In genomic region chr13:27128825-27129627, GRCh38 we compare ENCODE assay signal across 23 cellular contexts. TPM values are rescaled to one million over a fixed set of nuclear protein-coding genes. Genes with fewer than 3 reads are reported as not detected.
A peak's percentile ranks its signal among the peaks of the same experiment; 100 is the strongest.
DNase-seq lines count a peak whose midpoint lies in the region; ATAC-seq and TF ChIP-seq lines count a peak whose summit lies in the region.
"Had no signal": no experiment of that assay in that cellular context is flagged by ENCODE, and none has a peak within 500 bp of the region (broad histone marks: within the 10 kb centered on the region; RNA-seq: fewer than 3 reads in every experiment).

No MANE protein-coding gene starts in this region.

- H3K79me2 ChIP-seq in trophoblast cell (ENCODE audit: control insufficient read depth, insufficient read depth, low read length, poor library complexity) = peaks cover 9% of the 10 kb centered on the region

- no peaks in the 10 kb centered on the region for H3K27me3 Mint-ChIP-seq in activated B cell treated with CpG ODN at 0.5 μM for 24 hours
- H3K27me3 Mint-ChIP-seq in effector memory CD8-positive, alpha-beta T cell = no peaks in the 10 kb centered on the region
- H3K27me3 Mint-ChIP-seq: naive thymus-derived CD4-positive, alpha-beta T cell had no signal

- H4K8ac ChIP-seq in trophoblast cell (ENCODE audit: low read depth, low read length) = no peak overlapping the region

- no peak overlapping the region for H4K12ac ChIP-seq in trophoblast cell (ENCODE audit: low read depth, low read length)

- H3K79me1 ChIP-seq in trophoblast cell (ENCODE audit: low read length) = peaks cover 2% of the 10 kb centered on the region

- H3K18ac ChIP-seq in trophoblast cell (ENCODE audit: low read length) = no peak overlapping the region

- H3K4me1 ChIP-seq in HEK293 (ENCODE audit: control insufficient read depth, insufficient read depth, low read length) (peaks cover 5% of the 10 kb centered on the region; the same call in 1 of the 2 replicates), trophoblast cell (ENCODE audit: control insufficient read depth in 1 of 2, insufficient read depth in 2 of 2, low read length in 2 of 2) (peaks cover 3 to 5% of the 10 kb centered on the region in 2 experiments)
- H3K4me1 ChIP-seq: Caco-2 had no signal

- no peak overlapping the region for H2AFZ ChIP-seq in trophoblast cell (ENCODE audit: insufficient read depth, low read length, poor library complexity)

- CTCF ChIA-PET in BJ (lab: Yijun Ruan, JAX) = interaction anchor here (0.9 to 1.4 kb wide), 2 partner anchors 12 to 117 kb away, joined by 3 to 4 read pairs; no protein-coding TSS in a partner anchor
- CTCF ChIA-PET in HEK293 (lab: Yijun Ruan, JAX) = no interaction called here
- CTCF ChIA-PET in activated B cell treated with CpG ODN at 0.5 μM for 24 hours (lab: Charles Lee) = interaction anchor here (1.2 kb wide), 1 partner anchor 18 kb away, joined by 3 read pairs; no protein-coding TSS in a partner anchor

- H3K4me3 Mint-ChIP-seq in activated B cell treated with CpG ODN at 0.5 μM for 24 hours = no peak overlapping the region
- H3K4me3 Mint-ChIP-seq in effector memory CD8-positive, alpha-beta T cell = no peak overlapping the region

- H3K36me3 ChIP-seq in BJ (ENCODE audit: control insufficient read depth, insufficient read depth, low read length) (no peaks in the 10 kb centered on the region), HEK293 (ENCODE audit: control insufficient read depth in 2 of 2, insufficient read depth in 1 of 2, low read length in 2 of 2) (no peaks in the 10 kb centered on the region), trophoblast cell (ENCODE audit: control insufficient read depth in 1 of 2, insufficient read depth in 2 of 2, low read length in 2 of 2) (peaks cover 4 to 5% of the 10 kb centered on the region in 2 experiments)
- H3K36me3 ChIP-seq: adrenal gland, thoracic aorta had no signal

- peak overlapping the region; percentile 46 for H3K27ac Mint-ChIP-seq in activated B cell treated with CpG ODN at 0.5 μM for 24 hours
- H3K27ac Mint-ChIP-seq in effector memory CD8-positive, alpha-beta T cell = no peak overlapping the region

- no peak overlapping the region for H3K23ac ChIP-seq in trophoblast cell (ENCODE audit: low read length)

- ATAC-seq in activated B cell treated with CpG ODN at 0.5 μM for 24 hours (ENCODE audit: low read depth) = no peak
- ATAC-seq in effector memory CD8-positive, alpha-beta T cell (replicated peaks) = no peak
- ATAC-seq: naive thymus-derived CD4-positive, alpha-beta T cell had no signal

- H2BK5ac ChIP-seq in trophoblast cell (ENCODE audit: low read depth, low read length, poor library complexity) = no peak overlapping the region

- no peak overlapping the region for H3K4me3 ChIP-seq in BJ (ENCODE audit: low read depth, low read length)
- H3K4me3 ChIP-seq in HEK293 (ENCODE audit: low read depth, low read length) = no peak overlapping the region
- no peak overlapping the region for H3K4me3 ChIP-seq in trophoblast cell (ENCODE audit: low read depth, low read length)
- no peak overlapping the region for H3K4me3 ChIP-seq in coronary artery
- H3K4me3 ChIP-seq: adrenal gland, dorsolateral prefrontal cortex had no signal

- POLR2A ChIA-PET in BJ (lab: Charles Lee) (no interaction called here), HEK293 (lab: Yijun Ruan, JAX) (no interaction called here), activated B cell treated with CpG ODN at 0.5 μM for 24 hours (lab: Charles Lee) (interaction anchor here (0.6 to 1.2 kb wide), 3 partner anchors 36 to 69 kb away, joined by 3 to 6 read pairs (median 5); no protein-coding TSS in a partner anchor)

- no peak overlapping the region for H2AK5ac ChIP-seq in trophoblast cell (ENCODE audit: low read length)

- H2BK12ac ChIP-seq in trophoblast cell (ENCODE audit: low read length) = no peak overlapping the region

- peaks cover 19% of the 10 kb centered on the region for H3K36me3 Mint-ChIP-seq in activated B cell treated with CpG ODN at 0.5 μM for 24 hours (ENCODE audit: low read depth)
- H3K36me3 Mint-ChIP-seq in effector memory CD8-positive, alpha-beta T cell (ENCODE audit: insufficient read depth) = peaks cover 10% of the 10 kb centered on the region

- peaks cover 85% of the 10 kb centered on the region for H3K4me1 Mint-ChIP-seq in activated B cell treated with CpG ODN at 0.5 μM for 24 hours
- H3K4me1 Mint-ChIP-seq in effector memory CD8-positive, alpha-beta T cell (ENCODE audit: low read depth in 2 of 2) = peaks cover 53 to 78% of the 10 kb centered on the region in 2 donors

- intact Hi-C loops in activated B cell treated with CpG ODN at 0.5 μM for 24 hours (cut with micrococcal nuclease) = no loop called here

- H3K4me2 ChIP-seq in trophoblast cell (ENCODE audit: low read length) = no peak overlapping the region

- no peak overlapping the region for H3K14ac ChIP-seq in trophoblast cell (ENCODE audit: low read length)

- no peaks in the 10 kb centered on the region for H3K27me3 ChIP-seq in BJ (ENCODE audit: control insufficient read depth, insufficient read depth, low read length)
- H3K27me3 ChIP-seq in trophoblast cell (ENCODE audit: insufficient read depth, low read length) = no peaks in the 10 kb centered on the region
- H3K27me3 ChIP-seq: adrenal gland, dorsolateral prefrontal cortex had no signal

- H3K9me3 ChIP-seq in HEK293 (ENCODE audit: control insufficient read depth, insufficient read depth, low read depth, low read length) = no peaks in the 10 kb centered on the region
- peaks cover 5% of the 10 kb centered on the region for H3K9me3 ChIP-seq in trophoblast cell (ENCODE audit: insufficient read depth, low read depth, low read length)
- H3K9me3 ChIP-seq: adrenal gland, thoracic aorta had no signal

- H3K4ac ChIP-seq in trophoblast cell (ENCODE audit: low read depth, low read length) = peak overlapping the region; percentile 65

- no peak overlapping the region for H2BK120ac ChIP-seq in trophoblast cell (ENCODE audit: insufficient read depth, low read length, poor library complexity)

- no CpG with 5 or more reads among the region's 8 CpGs for WGBS in trophoblast cell (ENCODE audit: extremely low coverage, insufficient coverage, insufficient read length)

- H3K9me3 Mint-ChIP-seq in activated B cell treated with CpG ODN at 0.5 μM for 24 hours = peaks cover 11% of the 10 kb centered on the region
- no peaks in the 10 kb centered on the region for H3K9me3 Mint-ChIP-seq in effector memory CD8-positive, alpha-beta T cell

- TF ChIP-seq CTCF in BJ (IDR thresholded peaks at IDR 0.05; ENCODE audit: insufficient read depth, low read depth, low read length) = no peak
- no peak for TF ChIP-seq CTCF in HEK293 (tag by site-specific recombination; IDR thresholded peaks at IDR 0.05)
- TF ChIP-seq CTCF in activated B cell treated with CpG ODN at 0.5 μM for 24 hours (IDR thresholded peaks at IDR 0.05) = no peak
- no peak for TF ChIP-seq CTCF in coronary artery (IDR thresholded peaks at IDR 0.05)

- H4K91ac ChIP-seq in trophoblast cell (ENCODE audit: low read depth, low read length) = no peak overlapping the region

- no peak overlapping the region for H3K9ac ChIP-seq in trophoblast cell (ENCODE audit: low read length)

- H3K27ac ChIP-seq in HEK293 (ENCODE audit: extremely low read depth, low read depth, low read length) = no peak overlapping the region
- H3K27ac ChIP-seq in trophoblast cell (ENCODE audit: low read depth, low read length) = no peak overlapping the region
- no peak overlapping the region for H3K27ac ChIP-seq in coronary artery
- H3K27ac ChIP-seq: dorsolateral prefrontal cortex, epithelial cell of prostate had no signal

- peak; percentile 56 for DNase-seq in BJ (ENCODE audit: low read depth)
- no peak for DNase-seq in activated B cell treated with CpG ODN at 0.5 μM for 24 hours
- peak; percentile 40 to 50 for DNase-seq in trophoblast cell
- DNase-seq in effector memory CD8-positive, alpha-beta T cell = no peak
- DNase-seq in medulla oblongata (ENCODE audit: extremely low spot score) = no peak
- DNase-seq in coronary artery (ENCODE audit: low spot score) = no peak
- DNase-seq: adrenal gland; Caco-2; dorsolateral prefrontal cortex; foreskin melanocyte; KBM-7; kidney; mammary epithelial cell; naive thymus-derived CD4-positive, alpha-beta T cell; NCI-H1048; NCI-H2029; NK-92 treated with Interleukin-12 subunit alpha and Interleukin-12 subunit beta, amount 100 ng/mL, for 24 hours; posterior cingulate gyrus; small intestine; stimulated activated CD4-positive, alpha-beta T cell treated with anti-CD3 and anti-CD28 coated beads, Interleukin-4, amount 100 ng/mL, for 24 hours had no signal

TF ChIP-seq in HEK293, 187 proteins besides CTCF, POLR2A, EP300 and RAD21 (continues in another document):
- TF ChIP-seq ZNF362 (tag by site-specific recombination; IDR thresholded peaks at IDR 0.05) (no peak), ZNF366 (tag by site-specific recombination; conservative IDR thresholded peaks at IDR 0.05) (no peak), ZNF155 (tag by site-specific recombination; IDR thresholded peaks at IDR 0.05) (no peak), ZNF580 (tag by site-specific recombination; IDR thresholded peaks at IDR 0.05) (no peak)

RNA-seq across cellular contexts. Expression of gene USP12, which starts 42.6 kb away (rescaled TPM):
- polyA plus RNA-seq in BJ (2011; rRNA removed) = 4.4 and 11.3 TPM in 2 replicates
- polyA minus RNA-seq in BJ (2011; rRNA and poly(A)+ RNA removed) = 4.3 and 4.4 TPM in 2 replicates
- total RNA-seq in activated B cell treated with CpG ODN at 0.5 μM for 24 hours = 52.0 and 58.8 TPM in 2 replicates
- 27.7 and 29.0 TPM in 2 replicates for polyA plus RNA-seq in trophoblast cell (2013)

Comparison
In these comparisons a context has a peak if more than half of its experiments do, and no peak if none do; other contexts are left out.
1. DNase-seq: peak in BJ (single experiment) and trophoblast cell (2 of 2); none in activated B cell treated with CpG ODN at 0.5 μM for 24 hours (single experiment), effector memory CD8-positive, alpha-beta T cell (0 of 3), medulla oblongata (single experiment) and coronary artery (single experiment).